Comparison of ENCODE assay signal across 6 cellular contexts in the genomic region with DNA sequence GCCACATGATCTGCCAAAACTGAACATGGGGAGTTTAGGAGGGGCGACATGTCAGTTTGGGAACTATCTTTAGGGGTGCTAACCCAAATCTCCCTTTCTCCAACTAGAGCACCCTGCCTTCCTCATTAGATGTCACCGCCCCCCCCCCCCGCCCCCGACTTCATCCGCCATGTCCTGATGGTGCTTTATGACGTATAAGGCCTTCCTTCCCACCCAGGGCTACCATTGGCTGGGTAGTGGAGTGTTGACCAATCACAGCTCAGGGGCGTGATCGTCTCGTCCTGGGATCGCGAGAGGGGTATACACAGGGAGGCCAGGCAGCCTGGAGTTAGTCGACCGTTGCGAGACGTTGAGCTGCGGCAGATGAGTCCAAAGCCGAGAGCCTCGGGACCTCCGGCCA. TPM values are rescaled to one million over a fixed set of nuclear protein-coding genes. Genes with fewer than 3 reads are reported as not detected.
"Had no signal": no experiment of that assay in that cellular context is flagged by ENCODE, and none has a peak within 500 bp of the region (broad histone marks: within the 10 kb centered on the region; RNA-seq: fewer than 3 reads in every experiment).

Gene VCY1B (plus strand): TSS at position 301 of the 400 bp plus-strand sequence. CDS start 63 bp downstream, at position 364.

RNA-seq across cellular contexts. Expression of gene VCY1B, which starts in this region (rescaled TPM):
- total RNA-seq: GM23248, GM23338, H7, H9, HFFc6 had no signal
- polyA plus RNA-seq: GM23248, H1 had no signal
